Comparison of ENCODE assay signal across 10 cellular contexts in the genomic region with DNA sequence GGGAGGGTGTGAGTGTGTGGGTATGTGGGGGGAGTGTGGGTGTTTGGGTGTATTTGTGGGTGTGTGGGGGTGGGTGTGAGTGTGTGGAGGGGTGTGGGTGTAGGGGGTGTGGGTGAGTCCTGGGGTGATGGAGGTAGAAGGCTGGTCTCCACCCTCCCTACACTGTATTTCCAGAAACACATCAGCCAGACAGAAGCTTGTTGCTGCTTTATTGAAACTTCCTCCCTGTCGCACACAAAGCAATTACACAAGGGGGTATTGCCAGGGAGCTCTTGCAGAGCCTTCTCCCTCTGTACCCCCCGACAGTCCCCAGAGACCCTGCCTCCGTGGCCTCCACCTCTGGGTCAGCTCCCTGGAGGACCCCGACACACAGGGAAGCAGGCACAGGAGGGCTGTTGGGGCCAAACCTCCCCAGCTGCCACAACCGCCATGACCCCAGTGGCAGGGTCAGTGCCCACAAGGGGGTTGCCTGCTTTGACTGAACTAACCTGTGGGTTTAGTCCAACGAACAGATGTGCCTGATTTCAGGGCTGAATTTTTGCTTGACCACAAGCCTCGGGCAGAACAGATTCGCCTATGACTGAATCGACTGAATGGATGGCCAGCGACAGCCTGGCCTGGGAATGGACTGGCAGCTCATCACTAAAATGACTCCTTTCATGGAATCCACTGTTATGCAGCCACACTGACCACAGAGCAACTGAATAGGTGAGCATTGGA. TPM values are rescaled to one million over a fixed set of nuclear protein-coding genes. Genes with fewer than 3 reads are reported as not detected.
DNase-seq lines count a peak whose midpoint lies in the region; ATAC-seq and TF ChIP-seq lines count a peak whose summit lies in the region.
"Had no signal": no experiment of that assay in that cellular context is flagged by ENCODE, and none has a peak within 500 bp of the region (broad histone marks: within the 10 kb centered on the region; RNA-seq: fewer than 3 reads in every experiment).

No MANE protein-coding gene starts in this region.

- no peak overlapping the region for H3K4me3 Mint-ChIP-seq in activated T-helper 1 cell treated with anti-CD3 and anti-CD28 coated beads, Interleukin-12 subunit alpha, Interleukin-12 subunit beta, Interleukin-2, Interleukin-4 antibody, amounts not matched to agents 30 ng/mL and 10 ng/mL and 1 ng/mL, durations not matched to agents 14 hours and 24 hours and 36 hours
- peak overlapping the region in 1 of 10 donors; percentile 34 for H3K4me3 Mint-ChIP-seq in naive thymus-derived CD4-positive, alpha-beta T cell

- H3K4me1 Mint-ChIP-seq in activated T-helper 1 cell treated with anti-CD3 and anti-CD28 coated beads, Interleukin-12 subunit alpha, Interleukin-12 subunit beta, Interleukin-2, Interleukin-4 antibody, amounts not matched to agents 30 ng/mL and 10 ng/mL and 1 ng/mL, durations not matched to agents 14 hours and 24 hours and 36 hours (ENCODE audit: low read depth), result peaks cover 22% of the 10 kb centered on the region
- peaks cover 19 to 30% (median 23%) of the 10 kb centered on the region in 7 donors for H3K4me1 Mint-ChIP-seq in naive thymus-derived CD4-positive, alpha-beta T cell

- POLR2A ChIA-PET in naive thymus-derived CD4-positive, alpha-beta T cell (lab: Charles Lee), result interaction anchor here (5.0 to 42.4 kb wide), 2 partner anchors 12 to 23 kb away, joined by 30 to 1281 read pairs; partner anchors contain the start of gene LAPTM5

- peaks cover 38% of the 10 kb centered on the region for H3K36me3 Mint-ChIP-seq in activated T-helper 1 cell treated with anti-CD3 and anti-CD28 coated beads, Interleukin-12 subunit alpha, Interleukin-12 subunit beta, Interleukin-2, Interleukin-4 antibody, amounts not matched to agents 30 ng/mL and 10 ng/mL and 1 ng/mL, durations not matched to agents 14 hours and 24 hours and 36 hours (ENCODE audit: low read depth)
- H3K36me3 Mint-ChIP-seq in naive thymus-derived CD4-positive, alpha-beta T cell, result peaks cover 16 to 39% (median 17%) of the 10 kb centered on the region in 5 donors

- intact Hi-C loops in activated T-helper 1 cell treated with anti-CD3 and anti-CD28 coated beads, Interleukin-12 subunit alpha, Interleukin-12 subunit beta, Interleukin-2, Interleukin-4 antibody, amounts not matched to agents 30 ng/mL and 10 ng/mL and 1 ng/mL, durations not matched to agents 14 hours and 24 hours and 36 hours (cut with micrococcal nuclease), result no loop called here
- intact Hi-C loops in naive thymus-derived CD4-positive, alpha-beta T cell (cut with micrococcal nuclease), result loop anchor here in 1 of 2 donors (1.0 kb wide), 2 partner anchors 11 to 24 kb away; no protein-coding TSS in a partner anchor

- no peaks in the 10 kb centered on the region for H3K27me3 Mint-ChIP-seq in activated T-helper 1 cell treated with anti-CD3 and anti-CD28 coated beads, Interleukin-12 subunit alpha, Interleukin-12 subunit beta, Interleukin-2, Interleukin-4 antibody, amounts not matched to agents 30 ng/mL and 10 ng/mL and 1 ng/mL, durations not matched to agents 14 hours and 24 hours and 36 hours (ENCODE audit: insufficient read depth)
- H3K27me3 Mint-ChIP-seq in naive thymus-derived CD4-positive, alpha-beta T cell, result no peaks in the 10 kb centered on the region

- DNase-seq in GM06990 (ENCODE audit: extremely low read depth, insufficient read length) (peak; percentile 65), 8988T (no peak), DMS79 (lab: John Stamatoyannopoulos, UW) (no peak), LoVo (ENCODE audit: low spot score) (no peak), Peyer's patch (no peak)
- DNase-seq in activated T-helper 1 cell treated with anti-CD3 and anti-CD28 coated beads, Interleukin-12 subunit alpha, Interleukin-12 subunit beta, Interleukin-2, Interleukin-4 antibody, amounts not matched to agents 30 ng/mL and 10 ng/mL and 1 ng/mL, durations not matched to agents 14 hours and 24 hours and 36 hours (ENCODE audit: low spot score), result no peak
- peak in 2 of 9 donors; percentile 26 to 48 for DNase-seq in naive thymus-derived CD4-positive, alpha-beta T cell
- DNase-seq: SIG-M5; stimulated activated CD4-positive, alpha-beta T cell treated with anti-CD3 and anti-CD28 coated beads, Interleukin-2, amount 100 ng/mL, for 48 hours had no signal

- CTCF ChIA-PET in naive thymus-derived CD4-positive, alpha-beta T cell (lab: Charles Lee), result interaction anchor here (0.7 to 1.8 kb wide), 4 partner anchors 11 to 48 kb away, joined by 3 to 7 read pairs (median 4); no protein-coding TSS in a partner anchor

- H3K9me3 Mint-ChIP-seq in activated T-helper 1 cell treated with anti-CD3 and anti-CD28 coated beads, Interleukin-12 subunit alpha, Interleukin-12 subunit beta, Interleukin-2, Interleukin-4 antibody, amounts not matched to agents 30 ng/mL and 10 ng/mL and 1 ng/mL, durations not matched to agents 14 hours and 24 hours and 36 hours, result no peaks in the 10 kb centered on the region
- no peaks in the 10 kb centered on the region for H3K9me3 Mint-ChIP-seq in naive thymus-derived CD4-positive, alpha-beta T cell

- H3K27ac ChIP-seq in naive thymus-derived CD4-positive, alpha-beta T cell (ENCODE audit: low read depth, low read length), result peak overlapping the region; percentile 48
- H3K27ac ChIP-seq in Peyer's patch, result peak overlapping the region in 1 of 4 donors; percentile 74

- ATAC-seq in HG03097 (IDR thresholded peaks at IDR 0.05; ENCODE audit: low FRiP score, unreplicated experiment), result peak; percentile 43
- ATAC-seq in naive thymus-derived CD4-positive, alpha-beta T cell, result peak; percentile 71

- H3K9me3 ChIP-seq in naive thymus-derived CD4-positive, alpha-beta T cell (ENCODE audit: control insufficient read depth in 2 of 3, low read length in 3 of 3), result no peaks in the 10 kb centered on the region
- no peaks in the 10 kb centered on the region for H3K9me3 ChIP-seq in Peyer's patch

- no peak for TF ChIP-seq POLR2A in Peyer's patch (IDR thresholded peaks at IDR 0.05)

- H3K27me3 ChIP-seq in GM06990 (replicated peaks; ENCODE audit: control insufficient read depth, insufficient read depth, low read length) (no peaks in the 10 kb centered on the region), Peyer's patch (no peaks in the 10 kb centered on the region)
- no peaks in the 10 kb centered on the region for H3K27me3 ChIP-seq in naive thymus-derived CD4-positive, alpha-beta T cell (ENCODE audit: control insufficient read depth in 2 of 2, insufficient read depth in 2 of 2, low read length in 2 of 2)

- peaks cover 4 to 10% of the 10 kb centered on the region in 2 donors for H3K4me1 ChIP-seq in naive thymus-derived CD4-positive, alpha-beta T cell (ENCODE audit: control insufficient read depth in 2 of 2, insufficient read depth in 2 of 2, low read length in 2 of 2)
- H3K4me1 ChIP-seq in Peyer's patch, result peaks cover 0 to 23% (median 10%) of the 10 kb centered on the region in 4 donors

- peaks cover 36% of the 10 kb centered on the region for H3K36me3 ChIP-seq in GM06990 (ENCODE audit: control insufficient read depth, insufficient read depth, low read length)
- peaks cover 29 to 62% (median 34%) of the 10 kb centered on the region in 3 experiments for H3K36me3 ChIP-seq in naive thymus-derived CD4-positive, alpha-beta T cell (ENCODE audit: control insufficient read depth in 2 of 3, insufficient read depth in 3 of 3, low read length in 3 of 3)
- H3K36me3 ChIP-seq in Peyer's patch, result peaks cover 0 to 4% (median 0%) of the 10 kb centered on the region in 3 donors

- H3K27ac Mint-ChIP-seq in activated T-helper 1 cell treated with anti-CD3 and anti-CD28 coated beads, Interleukin-12 subunit alpha, Interleukin-12 subunit beta, Interleukin-2, Interleukin-4 antibody, amounts not matched to agents 30 ng/mL and 10 ng/mL and 1 ng/mL, durations not matched to agents 14 hours and 24 hours and 36 hours, result peak overlapping the region; percentile 59
- peak overlapping the region; percentile 60 to 89 (median 83) for H3K27ac Mint-ChIP-seq in naive thymus-derived CD4-positive, alpha-beta T cell

- TF ChIP-seq CTCF in GM06990 (IDR thresholded peaks at IDR 0.05; ENCODE audit: insufficient read depth, low read length, poor library complexity, severe bottlenecking), result no peak
- TF ChIP-seq CTCF in Peyer's patch (IDR thresholded peaks at IDR 0.05), result no peak

- H3K4me3 ChIP-seq in GM06990 (replicated peaks; ENCODE audit: low read depth, low read length), result no peak overlapping the region
- H3K4me3 ChIP-seq in naive thymus-derived CD4-positive, alpha-beta T cell (ENCODE audit: low read length), result no peak overlapping the region
- H3K4me3 ChIP-seq in Peyer's patch, result no peak overlapping the region

RNA-seq across cellular contexts. Expression of gene MATN1, which starts 9.1 kb away (rescaled TPM):
- total RNA-seq in activated T-helper 1 cell treated with anti-CD3 and anti-CD28 coated beads, Interleukin-12 subunit alpha, Interleukin-12 subunit beta, Interleukin-2, Interleukin-4 antibody, amounts not matched to agents 30 ng/mL and 10 ng/mL and 1 ng/mL, durations not matched to agents 14 hours and 24 hours and 36 hours, result 0.42 and 0.70 TPM in 2 replicates
- 1 to 10 TPM in 2 of 5 experiments, under 1 TPM in 3; 0.08 to 3.6 (median 0.22) TPM for total RNA-seq in naive thymus-derived CD4-positive, alpha-beta T cell
- polyA plus RNA-seq in naive thymus-derived CD4-positive, alpha-beta T cell, result not detected
- total RNA-seq in Peyer's patch, result not detected

RNA-seq across cellular contexts. Expression of gene LAPTM5, which starts 25.1 kb away (rescaled TPM):
- total RNA-seq in activated T-helper 1 cell treated with anti-CD3 and anti-CD28 coated beads, Interleukin-12 subunit alpha, Interleukin-12 subunit beta, Interleukin-2, Interleukin-4 antibody, amounts not matched to agents 30 ng/mL and 10 ng/mL and 1 ng/mL, durations not matched to agents 14 hours and 24 hours and 36 hours, result 199 and 214 TPM in 2 replicates
- 100 to 1,000 TPM; 464 to 783 (median 647) TPM for total RNA-seq in naive thymus-derived CD4-positive, alpha-beta T cell
- 100 to 1,000 TPM; 551 to 556 TPM for polyA plus RNA-seq in naive thymus-derived CD4-positive, alpha-beta T cell
- 10 to 100 TPM; 10.3 to 77.6 (median 18.3) TPM for total RNA-seq in Peyer's patch
